ENCODE assay signal across 2 cellular contexts in genomic region chr18:37631422-37631821, GRCh38.
TF ChIP-seq lines count a peak whose summit lies in the region.

No MANE protein-coding gene starts in this region.

TF ChIP-seq in IMR-90, 13 proteins besides CTCF, POLR2A, EP300 and RAD21:
- TF ChIP-seq CEBPB (IDR thresholded peaks at IDR 0.05; ENCODE audit: low read depth, low read length): peak; percentile 17; the same call in 1 of the 2 replicates
- no peak for TF ChIP-seq FOS (IDR thresholded peaks at IDR 0.05; ENCODE audit: low read depth, low read length)
TF ChIP-seq in IMR-90: peak in this region for 1.

TF ChIP-seq in K562, 482 proteins besides CTCF, POLR2A, EP300 and RAD21:
- TF ChIP-seq KDM5B (IDR thresholded peaks at IDR 0.05; ENCODE audit: insufficient replicate concordance, low read depth, low read length) (no peak), CEBPB (tag; IDR thresholded peaks at IDR 0.05) (peak; percentile 16; the same call in 1 of the 2 replicates)
